Comparison of ENCODE assay signal across 23 cellular contexts in genomic region chr9:87292449-87293191, GRCh38.
"Had no signal": no experiment of that assay in that cellular context is flagged by ENCODE, and none has a peak within 500 bp of the region (broad histone marks: within the 10 kb centered on the region; RNA-seq: fewer than 3 reads in every experiment).

No MANE protein-coding gene starts in this region.

- ATAC-seq: activated T-helper 17 cell treated with anti-CD3 and anti-CD28 coated beads, Interleukin-2, amount 50 U/mL, for 72 hours; left cardiac atrium; naive thymus-derived CD4-positive, alpha-beta T cell; psoas muscle; right cardiac atrium; stimulated activated naive CD8-positive, alpha-beta T cell treated with anti-CD3 and anti-CD28 coated beads, Interleukin-15, amount 100 ng/mL, for 72 hours; WTC11 had no signal

- H3K4me3 ChIP-seq: hepatocyte, ovary, psoas muscle, smooth muscle cell, suprapubic skin, transverse colon, uterus had no signal

- DNase-seq: activated CD4-positive, alpha-beta memory T cell treated with anti-CD3 and anti-CD28 coated beads, Interleukin-2, amount 10 ng/mL, durations not matched to agents 7 days and 5 days; activated CD4-positive, alpha-beta T cell treated with anti-CD3 and anti-CD28 coated beads for 4 hours; activated naive CD4-positive, alpha-beta T cell; activated naive CD8-positive, alpha-beta T cell treated with anti-CD3 and anti-CD28 coated beads, Interleukin-2, amount 10 ng/mL, durations not matched to agents 7 days and 5 days; activated T-cell treated with anti-CD3 and anti-CD28 coated beads, Interleukin-2, amount 50 U/mL, for 1 hour; anterior cingulate cortex; cerebellar nuclear complex; effector CD4-positive, alpha-beta T cell; left cardiac atrium; mesendoderm; naive thymus-derived CD4-positive, alpha-beta T cell; ovary; psoas muscle; right cardiac atrium; stimulated activated CD4-positive, alpha-beta T cell treated with anti-CD3 and anti-CD28 coated beads, Interleukin-4, amount 100 ng/mL, for 1 hour; stimulated activated naive CD8-positive, alpha-beta T cell treated with anti-CD3 and anti-CD28 coated beads, Interleukin-15, amount 100 ng/mL, for 72 hours; transverse colon; uterus had no signal
